2 cellular contexts compared by ENCODE assay signal in the genomic region with DNA sequence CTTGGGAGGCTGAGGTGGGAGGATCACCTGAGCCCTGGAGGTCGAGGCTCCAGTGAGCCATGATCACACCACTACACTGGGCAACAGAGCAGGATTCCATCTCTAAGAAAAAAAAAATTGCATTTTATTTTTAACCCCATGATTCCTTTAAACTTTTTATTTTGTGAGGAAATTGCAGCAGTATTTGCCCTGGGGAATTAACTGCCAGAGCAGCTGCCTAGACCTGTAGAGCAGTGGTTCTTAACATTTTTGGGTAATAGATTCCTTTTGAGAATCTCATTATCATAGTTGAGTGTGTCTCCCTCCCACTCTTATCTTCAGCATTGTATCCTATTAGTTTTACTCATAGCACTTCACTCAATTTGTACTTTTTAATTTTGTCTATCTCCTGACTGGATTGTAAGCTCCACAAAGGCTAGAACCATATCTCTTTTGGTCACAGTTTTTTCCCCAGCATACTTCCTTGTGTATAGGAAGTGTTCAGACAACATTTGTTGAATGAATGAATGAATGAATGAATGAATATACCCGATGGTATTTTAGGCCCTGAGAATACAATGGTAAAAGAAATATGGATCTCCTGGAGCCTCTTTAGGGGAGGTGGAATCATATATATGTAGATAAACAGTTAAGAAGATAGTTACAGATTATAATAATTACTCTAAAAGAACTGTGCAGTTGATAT.
TF ChIP-seq lines count a peak whose summit lies in the region.

No MANE protein-coding gene starts in this region.

TF ChIP-seq in HEK293, 187 proteins besides CTCF, POLR2A, EP300 and RAD21:
- TF ChIP-seq ZNF560 (tag by site-specific recombination; IDR thresholded peaks at IDR 0.05; ENCODE audit: borderline replicate concordance) (no peak), EGR2 (tag by site-specific recombination; IDR thresholded peaks at IDR 0.05; ENCODE audit: low read depth) (no peak), HOXA7 (CRISPR knock-in tag; IDR thresholded peaks at IDR 0.05; ENCODE audit: borderline replicate concordance) (no peak), ZNF600 (tag by site-specific recombination; IDR thresholded peaks at IDR 0.05) (no peak), ZSCAN16 (tag by site-specific recombination; IDR thresholded peaks at IDR 0.05) (0 out of 2 replicates have a peak, but pooled peaks have one; percentile 50), ZNF335 (tag by site-specific recombination; conservative IDR thresholded peaks at IDR 0.05) (no peak)
TF ChIP-seq in HEK293: peak in this region for 1.

TF ChIP-seq in GM12878, 131 proteins besides CTCF, POLR2A, EP300 and RAD21:
- no peak for TF ChIP-seq FOS (IDR thresholded peaks at IDR 0.05; ENCODE audit: borderline replicate concordance, extremely low read depth, insufficient read length)
- peak; percentile 85 for TF ChIP-seq ZNF24 (IDR thresholded peaks at IDR 0.05)
TF ChIP-seq in GM12878: peak in this region for 1.
